Comparison of ENCODE assay signal across 26 cellular contexts in genomic region chr3:172397716-172398405, GRCh38. TPM values are rescaled to one million over a fixed set of nuclear protein-coding genes. Genes with fewer than 3 reads are reported as not detected.
DNase-seq lines count a peak whose midpoint lies in the region; ATAC-seq, FAIRE-seq and TF ChIP-seq lines count a peak whose summit lies in the region.
"Had no signal": no experiment of that assay in that cellular context is flagged by ENCODE, and none has a peak within 500 bp of the region (broad histone marks: within the 10 kb centered on the region; RNA-seq: fewer than 3 reads in every experiment).

No MANE protein-coding gene starts in this region.

- H3K27ac ChIP-seq in Panc1 (ENCODE audit: low read length) (no peak overlapping the region), small intestine (ENCODE audit: low read depth in 1 of 2, low read length in 1 of 2) (no peak overlapping the region)
- H3K27ac ChIP-seq: epithelial cell of prostate, prostate gland, transverse colon had no signal

- no peak for FAIRE-seq in small intestine (lab: Jason Lieb, UNC)
- no peak for FAIRE-seq in H54 (lab: Jason Lieb, UNC)
- FAIRE-seq: GM19239 had no signal

- TSS peak; percentile 8 for BruUV-seq in Panc1 (replicated peaks; lab: Mats Ljungman, UMichigan)

- DNase-seq in NCI-H2171 treated with DMSO at 0.1 percent for 48 hours (lab: John Stamatoyannopoulos, UW) = peak; percentile 48
- DNase-seq in NCI-H2171 (lab: John Stamatoyannopoulos, UW) = no peak
- DNase-seq in Panc1 (ENCODE audit: low read depth, low spot score) = no peak
- DNase-seq in fibroblast of peridontal ligament (ENCODE audit: extremely low read depth) = peak; percentile 56
- DNase-seq in small intestine = peak; percentile 2
- DNase-seq in activated naive CD8-positive, alpha-beta T cell treated with anti-CD3 and anti-CD28 coated beads, Interleukin-2, amount 50 U/mL, for 24 hours = no peak
- no peak for DNase-seq in H54 (ENCODE audit: insufficient read length, low spot score)
- DNase-seq in hypothalamus (lab: John Stamatoyannopoulos, UW) = no peak
- DNase-seq: 8988T; activated CD4-positive, alpha-beta T cell treated with anti-CD3 and anti-CD28 coated beads, Interleukin-2, amount 50 U/mL, for 4 hours; activated naive CD4-positive, alpha-beta T cell treated with anti-CD3 and anti-CD28 coated beads for 36 hours; CD4-positive, CD25-positive, alpha-beta regulatory T cell; MG63; NCI-H2029 treated with DMSO at 0.1 percent for 48 hours; NCI-H526 treated with DMSO at 0.1 percent for 48 hours; nephron progenitor cell; stimulated activated CD4-positive, alpha-beta T cell treated with anti-CD3 and anti-CD28 coated beads, Interleukin-12 subunit alpha, Interleukin-12 subunit beta, amount 100 ng/mL, for 4 hours; stimulated activated naive CD4-positive, alpha-beta T cell; transverse colon had no signal

- H3K36me3 ChIP-seq in Panc1 (ENCODE audit: control insufficient read depth, insufficient read depth, low read length) (peaks cover 4% of the 10 kb centered on the region), small intestine (ENCODE audit: control insufficient read depth in 2 of 2, insufficient read depth in 2 of 2, low read length in 2 of 2) (peaks cover 3% of the 10 kb centered on the region in 2 donors)
- H3K36me3 ChIP-seq: prostate gland had no signal

- no peak overlapping the region for H3K27ac Mint-ChIP-seq in activated naive CD8-positive, alpha-beta T cell treated with anti-CD3 and anti-CD28 coated beads, Interleukin-2, amount 50 U/mL, for 24 hours
- H3K27ac Mint-ChIP-seq: activated naive CD4-positive, alpha-beta T cell treated with anti-CD3 and anti-CD28 coated beads for 36 hours; dendritic cell treated with granulocyte-macrophage colony-stimulating factor and Interleukin-4, amounts not matched to agents 40 ng/mL and 50 ng/mL, for 4 days; nephron progenitor cell had no signal

- peaks cover 21% of the 10 kb centered on the region for H3K36me3 Mint-ChIP-seq in activated naive CD8-positive, alpha-beta T cell treated with anti-CD3 and anti-CD28 coated beads, Interleukin-2, amount 50 U/mL, for 24 hours (ENCODE audit: low read depth)

- no peaks in the 10 kb centered on the region for H3K9me3 ChIP-seq in Panc1 (ENCODE audit: control insufficient read depth, insufficient read depth, low read depth, low read length)
- H3K9me3 ChIP-seq in small intestine (ENCODE audit: control insufficient read depth, low read depth) = no peaks in the 10 kb centered on the region
- H3K9me3 ChIP-seq: MG63, prostate gland, transverse colon had no signal

- H3K9me3 Mint-ChIP-seq in activated naive CD8-positive, alpha-beta T cell treated with anti-CD3 and anti-CD28 coated beads, Interleukin-2, amount 50 U/mL, for 24 hours = peaks cover 19% of the 10 kb centered on the region
- H3K9me3 Mint-ChIP-seq: dendritic cell treated with granulocyte-macrophage colony-stimulating factor and Interleukin-4, amounts not matched to agents 40 ng/mL and 50 ng/mL, for 4 days had no signal

- H3K4me3 ChIP-seq in Panc1 (ENCODE audit: low read depth in 2 of 2, low read length in 2 of 2) (no peak overlapping the region), small intestine (ENCODE audit: low read depth in 1 of 2, low read length in 2 of 2) (no peak overlapping the region)
- H3K4me3 ChIP-seq: MG63, prostate gland, transverse colon had no signal

- no peak overlapping the region for H3K4me3 Mint-ChIP-seq in activated naive CD8-positive, alpha-beta T cell treated with anti-CD3 and anti-CD28 coated beads, Interleukin-2, amount 50 U/mL, for 24 hours
- H3K4me3 Mint-ChIP-seq: activated naive CD4-positive, alpha-beta T cell treated with anti-CD3 and anti-CD28 coated beads for 36 hours; CD4-positive, CD25-positive, alpha-beta regulatory T cell; dendritic cell treated with granulocyte-macrophage colony-stimulating factor and Interleukin-4, amounts not matched to agents 40 ng/mL and 50 ng/mL, for 4 days; nephron progenitor cell had no signal

- H3K27me3 Mint-ChIP-seq in activated naive CD8-positive, alpha-beta T cell treated with anti-CD3 and anti-CD28 coated beads, Interleukin-2, amount 50 U/mL, for 24 hours = no peaks in the 10 kb centered on the region
- H3K27me3 Mint-ChIP-seq: CD4-positive, CD25-positive, alpha-beta regulatory T cell; dendritic cell treated with granulocyte-macrophage colony-stimulating factor and Interleukin-4, amounts not matched to agents 40 ng/mL and 50 ng/mL, for 4 days had no signal

- POLR2A ChIA-PET in Panc1 (lab: Charles Lee) = interaction anchor here (0.6 kb wide), 1 partner anchor 20 kb away, joined by 3 read pairs; no protein-coding TSS in a partner anchor

- ATAC-seq in Panc1 = no peak
- no peak for ATAC-seq in activated naive CD8-positive, alpha-beta T cell treated with anti-CD3 and anti-CD28 coated beads, Interleukin-2, amount 50 U/mL, for 24 hours

- CTCF ChIA-PET in Panc1 (lab: Charles Lee) = no interaction called here

- TF ChIP-seq POLR2A in H54 (IDR thresholded peaks at IDR 0.05; ENCODE audit: low read depth, low read length) = no peak

- WGBS in small intestine, 3 donors = 36 to 50% (median 46%) methylated on average over 1 of the region's 1 CpG

- H3K27me3 ChIP-seq in Panc1 (ENCODE audit: control insufficient read depth, insufficient read depth, low read length) (no peaks in the 10 kb centered on the region), small intestine (ENCODE audit: control insufficient read depth in 2 of 2, insufficient read depth in 2 of 2, low read length in 2 of 2) (no peaks in the 10 kb centered on the region)
- H3K27me3 ChIP-seq: MG63, transverse colon had no signal

- H3K4me1 ChIP-seq in Panc1 (ENCODE audit: control insufficient read depth, insufficient read depth, low read length) (no peaks in the 10 kb centered on the region), small intestine (ENCODE audit: control insufficient read depth in 2 of 2, insufficient read depth in 1 of 2, low read depth in 1 of 2, low read length in 1 of 2) (no peaks in the 10 kb centered on the region)
- H3K4me1 ChIP-seq: prostate gland, transverse colon had no signal

- in situ Hi-C loops in Panc1 (cut with HindIII; ENCODE audit: low pct_unique_long_range_greater_than_20kb, low sequenced_read_pairs) = no loop called here

- TF ChIP-seq CTCF in Panc1 (IDR thresholded peaks at IDR 0.05) = no peak

- no peaks in the 10 kb centered on the region for H3K4me1 Mint-ChIP-seq in activated naive CD8-positive, alpha-beta T cell treated with anti-CD3 and anti-CD28 coated beads, Interleukin-2, amount 50 U/mL, for 24 hours
- H3K4me1 Mint-ChIP-seq: nephron progenitor cell had no signal

- intact Hi-C loops in Panc1 (cut with micrococcal nuclease; ENCODE audit: unreplicated experiment) = no loop called here

RNA-seq across cellular contexts. Expression of gene GHSR, which starts 50.4 kb away (rescaled TPM):
- total RNA-seq in Panc1 (2021; ENCODE audit: unreplicated experiment) = not detected
- polyA plus RNA-seq in Panc1 (2012; ENCODE audit: insufficient read length) = not detected
- not detected for polyA plus RNA-seq in small intestine
- total RNA-seq: activated naive CD4-positive, alpha-beta T cell treated with anti-CD3 and anti-CD28 coated beads for 36 hours; CD4-positive, CD25-positive, alpha-beta regulatory T cell; HT1080; kidney epithelial cell; prostate gland; RPMI7951; transverse colon had no signal
- polyA plus RNA-seq: CD4-positive, CD25-positive, alpha-beta regulatory T cell had no signal

Comparison
In these comparisons a context has a peak if more than half of its experiments do, and no peak if none do; other contexts are left out.
1. DNase-seq: peak in NCI-H2171 treated with DMSO at 0.1 percent for 48 hours (single experiment), fibroblast of peridontal ligament (single experiment) and small intestine (single experiment); none in NCI-H2171 (single experiment), Panc1 (single experiment), activated naive CD8-positive, alpha-beta T cell treated with anti-CD3 and anti-CD28 coated beads, Interleukin-2, amount 50 U/mL, for 24 hours (single experiment), H54 (single experiment) and hypothalamus (0 of 51).